Comparison of ENCODE assay signal across 20 cellular contexts in genomic region chr13:101576452-101576851, GRCh38.
A peak's percentile ranks its signal among the peaks of the same experiment; 100 is the strongest.
DNase-seq lines count a peak whose midpoint lies in the region; ATAC-seq and TF ChIP-seq lines count a peak whose summit lies in the region.
"Had no signal": no experiment of that assay in that cellular context is flagged by ENCODE, and none has a peak within 500 bp of the region (broad histone marks: within the 10 kb centered on the region; RNA-seq: fewer than 3 reads in every experiment).

No MANE protein-coding gene starts in this region.

- ATAC-seq in right lobe of liver (peak; percentile 79 to 93 (median 82)), GM21367 (IDR thresholded peaks at IDR 0.05; ENCODE audit: unreplicated experiment) (no peak)
- no peak for ATAC-seq in activated naive CD8-positive, alpha-beta T cell treated with anti-CD3 and anti-CD28 coated beads, Interleukin-2, amount 50 U/mL, for 24 hours
- ATAC-seq: lower lobe of right lung; naive thymus-derived CD4-positive, alpha-beta T cell; SK-N-SH treated with all-trans-retinoic acid at 6 μM for 48 hours had no signal

- no peaks in the 10 kb centered on the region for H3K36me3 Mint-ChIP-seq in activated naive CD8-positive, alpha-beta T cell treated with anti-CD3 and anti-CD28 coated beads, Interleukin-2, amount 50 U/mL, for 24 hours (ENCODE audit: low read depth)
- H3K36me3 Mint-ChIP-seq in activated T-cell treated with anti-CD3 and anti-CD28 coated beads, Interleukin-2, amount 50 U/mL, for 24 hours (ENCODE audit: low read depth), result no peaks in the 10 kb centered on the region
- H3K36me3 Mint-ChIP-seq: naive thymus-derived CD4-positive, alpha-beta T cell had no signal

- peaks cover 0 to 8% (median 3%) of the 10 kb centered on the region in 4 donors for H3K4me1 ChIP-seq in right lobe of liver
- H3K4me1 ChIP-seq: BLaER1, esophagus muscularis mucosa, lower lobe of right lung had no signal

- no peak for TF ChIP-seq CTCF in right lobe of liver (IDR thresholded peaks at IDR 0.05)

- no peaks in the 10 kb centered on the region for H3K36me3 ChIP-seq in right lobe of liver
- H3K36me3 ChIP-seq: BLaER1, esophagus muscularis mucosa, lower lobe of right lung had no signal

- 16% methylated on average over 4 of the region's 4 CpGs for WGBS in right lobe of liver (ENCODE audit: insufficient coverage, low coverage, low lambda C conversion rate, missing lambda C conversion rate)

- no peaks in the 10 kb centered on the region for H3K9me3 Mint-ChIP-seq in activated naive CD8-positive, alpha-beta T cell treated with anti-CD3 and anti-CD28 coated beads, Interleukin-2, amount 50 U/mL, for 24 hours
- no peaks in the 10 kb centered on the region for H3K9me3 Mint-ChIP-seq in activated T-cell treated with anti-CD3 and anti-CD28 coated beads, Interleukin-2, amount 50 U/mL, for 24 hours
- H3K9me3 Mint-ChIP-seq: naive thymus-derived CD4-positive, alpha-beta T cell had no signal

- peak overlapping the region; percentile 2 to 87 (median 56) for H3K27ac ChIP-seq in right lobe of liver
- H3K27ac ChIP-seq: BLaER1, dorsolateral prefrontal cortex, esophagus muscularis mucosa, lower lobe of right lung had no signal

- H3K27me3 ChIP-seq in right lobe of liver, result no peaks in the 10 kb centered on the region
- H3K27me3 ChIP-seq: BLaER1, esophagus muscularis mucosa had no signal

- no peaks in the 10 kb centered on the region for H3K27me3 Mint-ChIP-seq in activated naive CD8-positive, alpha-beta T cell treated with anti-CD3 and anti-CD28 coated beads, Interleukin-2, amount 50 U/mL, for 24 hours
- H3K27me3 Mint-ChIP-seq in activated T-cell treated with anti-CD3 and anti-CD28 coated beads, Interleukin-2, amount 50 U/mL, for 24 hours, result peaks cover 4% of the 10 kb centered on the region

- no peaks in the 10 kb centered on the region for H3K9me3 ChIP-seq in right lobe of liver
- H3K9me3 ChIP-seq: BLaER1, esophagus muscularis mucosa, lower lobe of right lung had no signal

- no peak overlapping the region for H3K4me3 ChIP-seq in right lobe of liver
- H3K4me3 ChIP-seq: BLaER1, dorsolateral prefrontal cortex, esophagus muscularis mucosa, lower lobe of right lung had no signal

- no peaks in the 10 kb centered on the region for H3K4me1 Mint-ChIP-seq in activated naive CD8-positive, alpha-beta T cell treated with anti-CD3 and anti-CD28 coated beads, Interleukin-2, amount 50 U/mL, for 24 hours
- no peaks in the 10 kb centered on the region for H3K4me1 Mint-ChIP-seq in activated T-cell treated with anti-CD3 and anti-CD28 coated beads, Interleukin-2, amount 50 U/mL, for 24 hours (ENCODE audit: low read depth)

- no peak for TF ChIP-seq POLR2A in right lobe of liver (IDR thresholded peaks at IDR 0.05)

- no peak overlapping the region for H3K27ac Mint-ChIP-seq in activated naive CD8-positive, alpha-beta T cell treated with anti-CD3 and anti-CD28 coated beads, Interleukin-2, amount 50 U/mL, for 24 hours
- no peak overlapping the region for H3K27ac Mint-ChIP-seq in activated T-cell treated with anti-CD3 and anti-CD28 coated beads, Interleukin-2, amount 50 U/mL, for 24 hours
- H3K27ac Mint-ChIP-seq: naive thymus-derived CD4-positive, alpha-beta T cell had no signal

- no peak overlapping the region for H3K4me3 Mint-ChIP-seq in activated naive CD8-positive, alpha-beta T cell treated with anti-CD3 and anti-CD28 coated beads, Interleukin-2, amount 50 U/mL, for 24 hours
- H3K4me3 Mint-ChIP-seq in activated T-cell treated with anti-CD3 and anti-CD28 coated beads, Interleukin-2, amount 50 U/mL, for 24 hours, result no peak overlapping the region
- H3K4me3 Mint-ChIP-seq: naive thymus-derived CD4-positive, alpha-beta T cell had no signal

- DNase-seq in COLO668 (lab: John Stamatoyannopoulos, UW; ENCODE audit: unreplicated experiment) (peak; percentile 31), LHCN-M2 (ENCODE audit: low read depth) (peak; percentile 47), brain pericyte (ENCODE audit: low read depth, low spot score) (peak; percentile 12), right lobe of liver (no peak), head of caudate nucleus (no peak)
- no peak for DNase-seq in activated naive CD8-positive, alpha-beta T cell treated with anti-CD3 and anti-CD28 coated beads, Interleukin-2, amount 50 U/mL, for 24 hours
- DNase-seq in activated T-cell treated with anti-CD3 and anti-CD28 coated beads, Interleukin-2, amount 50 U/mL, for 24 hours, result no peak
- DNase-seq: activated CD4-positive, alpha-beta T cell treated with anti-CD3 and anti-CD28 coated beads, Interleukin-2, amount 50 U/mL, for 4 hours; amygdala; dorsolateral prefrontal cortex; lower lobe of right lung; naive thymus-derived CD4-positive, alpha-beta T cell; NCI-H1436 treated with DMSO at 0.1 percent for 48 hours; NCI-H2227 treated with DMSO at 0.1 percent for 48 hours; retina; stimulated activated CD4-positive, alpha-beta T cell treated with anti-CD3 and anti-CD28 coated beads, Interleukin-1b, Interleukin-23, amount 100 ng/mL, for 48 hours had no signal

- intact Hi-C loops in right lobe of liver (cut with DNase I), result no loop called here
- intact Hi-C loops in head of caudate nucleus (cut with DNase I), result no loop called here

Comparison
In these comparisons a context has a peak if more than half of its experiments do, and no peak if none do; other contexts are left out.
1. DNase-seq: peak in COLO668 (single experiment), LHCN-M2 (single experiment) and brain pericyte (single experiment); none in right lobe of liver (0 of 3), activated naive CD8-positive, alpha-beta T cell treated with anti-CD3 and anti-CD28 coated beads, Interleukin-2, amount 50 U/mL, for 24 hours (single experiment), head of caudate nucleus (0 of 42) and activated T-cell treated with anti-CD3 and anti-CD28 coated beads, Interleukin-2, amount 50 U/mL, for 24 hours (single experiment).
2. ATAC-seq: peak in right lobe of liver (4 of 4); none in activated naive CD8-positive, alpha-beta T cell treated with anti-CD3 and anti-CD28 coated beads, Interleukin-2, amount 50 U/mL, for 24 hours (single experiment) and GM21367 (single experiment).